In the genomic region with DNA sequence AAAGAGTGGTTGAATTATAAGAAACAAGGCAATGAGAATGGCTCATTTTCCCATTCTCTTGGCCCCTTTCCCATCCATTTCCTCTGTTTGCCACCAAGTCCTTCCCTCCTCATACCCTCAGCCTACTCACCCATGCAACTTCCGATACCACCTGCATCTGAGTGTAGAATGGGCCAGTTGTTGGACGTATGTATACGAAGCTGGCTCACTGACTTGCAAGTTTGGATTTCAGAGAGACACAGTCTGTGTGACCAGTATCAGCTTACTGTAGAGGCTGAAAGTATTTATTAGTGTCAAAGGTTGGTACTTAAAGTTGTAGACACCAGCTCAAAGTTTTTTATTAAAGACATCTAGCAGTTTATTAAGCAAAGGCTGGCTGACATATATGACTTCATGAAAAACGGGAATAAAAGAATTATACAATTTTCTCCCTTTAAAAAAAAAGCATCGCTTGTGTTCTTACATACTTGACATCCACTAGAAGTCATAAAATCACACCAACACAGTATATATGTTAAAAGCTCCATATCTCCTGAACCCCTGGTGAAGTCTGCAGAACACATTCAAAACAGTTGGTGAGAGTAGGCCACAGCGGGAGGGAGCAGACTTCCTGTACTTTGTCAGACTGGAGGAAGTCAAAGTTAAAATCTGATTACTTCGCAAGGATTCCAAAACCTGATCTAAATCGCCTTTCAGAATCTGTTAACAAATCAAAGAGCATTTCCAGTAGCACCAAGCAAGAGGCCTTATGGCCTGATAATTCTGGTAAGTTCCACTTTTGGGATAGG, we compare ENCODE assay signal across 20 cellular contexts. TPM values are rescaled to one million over a fixed set of nuclear protein-coding genes. Genes with fewer than 3 reads are reported as not detected.
A peak's percentile ranks its signal among the peaks of the same experiment; 100 is the strongest.
DNase-seq lines count a peak whose midpoint lies in the region; ATAC-seq, FAIRE-seq and TF ChIP-seq lines count a peak whose summit lies in the region.
"Had no signal": no experiment of that assay in that cellular context is flagged by ENCODE, and none has a peak within 500 bp of the region (broad histone marks: within the 10 kb centered on the region; RNA-seq: fewer than 3 reads in every experiment).

No MANE protein-coding gene starts in this region.

- peak overlapping the region in 3 of 8 donors; percentile 12 to 35 (median 20) for H3K4me3 Mint-ChIP-seq in CD4-positive, alpha-beta memory T cell
- H3K4me3 Mint-ChIP-seq in astrocyte (ENCODE audit: unreplicated experiment): no peak overlapping the region
- H3K4me3 Mint-ChIP-seq: activated naive CD8-positive, alpha-beta T cell treated with anti-CD3 and anti-CD28 coated beads, Interleukin-2, amount 10 ng/mL, durations not matched to agents 7 days and 5 days had no signal

- H3K9me3 Mint-ChIP-seq in CD4-positive, alpha-beta memory T cell: peaks cover 0 to 8% (median 2%) of the 10 kb centered on the region in 8 donors
- peaks cover 4% of the 10 kb centered on the region for H3K9me3 Mint-ChIP-seq in astrocyte (ENCODE audit: unreplicated experiment)

- peak overlapping the region in 5 of 7 donors; percentile 0 to 73 (median 69) for H3K27ac Mint-ChIP-seq in CD4-positive, alpha-beta memory T cell
- no peak overlapping the region for H3K27ac Mint-ChIP-seq in astrocyte (ENCODE audit: unreplicated experiment)
- H3K27ac Mint-ChIP-seq: activated naive CD8-positive, alpha-beta T cell treated with anti-CD3 and anti-CD28 coated beads, Interleukin-2, amount 10 ng/mL, durations not matched to agents 7 days and 5 days; naive B cell had no signal

- no peaks in the 10 kb centered on the region for H3K9me3 ChIP-seq in CD4-positive, alpha-beta memory T cell (ENCODE audit: control insufficient read depth in 1 of 2, low read length in 2 of 2)
- H3K9me3 ChIP-seq in astrocyte (ENCODE audit: insufficient read depth, low read depth, low read length) (no peaks in the 10 kb centered on the region), left lung (no peaks in the 10 kb centered on the region)
- H3K9me3 ChIP-seq: breast epithelium, prostate gland had no signal

- H3K9ac ChIP-seq in astrocyte (ENCODE audit: low read length): no peak overlapping the region

- no peak overlapping the region for H2AFZ ChIP-seq in astrocyte (ENCODE audit: low read depth, low read length)

- CTCF ChIA-PET in CD4-positive, alpha-beta memory T cell (lab: Charles Lee; ENCODE audit: partially characterized antibody): no interaction called here

- no peak overlapping the region for H3K4me2 ChIP-seq in astrocyte (ENCODE audit: low read length)

- no peaks in the 10 kb centered on the region for H3K27me3 ChIP-seq in CD4-positive, alpha-beta memory T cell (ENCODE audit: insufficient read depth, low read length)
- no peaks in the 10 kb centered on the region for H3K27me3 ChIP-seq in astrocyte (ENCODE audit: insufficient read depth, low read length)
- no peaks in the 10 kb centered on the region for H3K27me3 ChIP-seq in left lung
- H3K27me3 ChIP-seq: breast epithelium had no signal

- H3K4me1 Mint-ChIP-seq in CD4-positive, alpha-beta memory T cell: peaks cover 7 to 14% (median 10%) of the 10 kb centered on the region in 4 donors
- H3K4me1 Mint-ChIP-seq in astrocyte (ENCODE audit: low read depth, unreplicated experiment): peaks cover 2% of the 10 kb centered on the region

- FAIRE-seq in astrocyte (lab: Jason Lieb, UNC) (no peak), H54 (lab: Jason Lieb, UNC) (no peak)
- FAIRE-seq: GM19239 had no signal

- no peaks in the 10 kb centered on the region for H3K36me3 Mint-ChIP-seq in CD4-positive, alpha-beta memory T cell
- no peaks in the 10 kb centered on the region for H3K36me3 Mint-ChIP-seq in astrocyte (ENCODE audit: low read depth, unreplicated experiment)

- no peak for TF ChIP-seq POLR2A in H54 (IDR thresholded peaks at IDR 0.05; ENCODE audit: low read depth, low read length)

- intact Hi-C loops in CD4-positive, alpha-beta memory T cell (cut with micrococcal nuclease): no loop called here
- intact Hi-C loops in left lung (cut with DNase I): no loop called here

- no peak for ATAC-seq in HG02981 (IDR thresholded peaks at IDR 0.05; ENCODE audit: unreplicated experiment)
- ATAC-seq in left lung: no peak
- ATAC-seq: esophagus mucosa had no signal

- POLR2A ChIA-PET in CD4-positive, alpha-beta memory T cell (lab: Charles Lee; ENCODE audit: partially characterized antibody): no interaction called here

- H3K79me2 ChIP-seq in astrocyte (ENCODE audit: insufficient read depth, low read length): no peaks in the 10 kb centered on the region

- no peak overlapping the region for H3K4me3 ChIP-seq in CD4-positive, alpha-beta memory T cell (ENCODE audit: low read length in 2 of 2)
- H3K4me3 ChIP-seq in astrocyte (ENCODE audit: insufficient read depth, low read depth, low read length): no peak overlapping the region
- H3K4me3 ChIP-seq in left lung: no peak overlapping the region
- H3K4me3 ChIP-seq: breast epithelium, prostate gland had no signal

- H3K4me1 ChIP-seq in CD4-positive, alpha-beta memory T cell (ENCODE audit: insufficient read depth, low read length): peaks cover 7% of the 10 kb centered on the region
- H3K4me1 ChIP-seq in astrocyte (ENCODE audit: insufficient read depth, low read length): peaks cover 4% of the 10 kb centered on the region
- H3K4me1 ChIP-seq in left lung: no peaks in the 10 kb centered on the region
- H3K4me1 ChIP-seq: breast epithelium, prostate gland had no signal

- TF ChIP-seq CTCF in astrocyte (IDR thresholded peaks at IDR 0.05; ENCODE audit: insufficient read depth, low read depth, low read length) (no peak), left lung (IDR thresholded peaks at IDR 0.05) (no peak)

- peak in 1 of 5 donors; percentile 5 for DNase-seq in CD4-positive, alpha-beta memory T cell
- DNase-seq in Kasumi-1 (lab: John Stamatoyannopoulos, UW) (peak; percentile 59 to 70), astrocyte (ENCODE audit: low read depth) (peak; percentile 34), left kidney (ENCODE audit: low read depth, low spot score) (peak; percentile 72), activated T-cell treated with anti-CD3 and anti-CD28 coated beads for 4 hours (no peak), H54 (ENCODE audit: insufficient read length, low spot score) (no peak), left lung (no peak)
- DNase-seq: activated CD8-positive, alpha-beta memory T cell treated with anti-CD3 and anti-CD28 coated beads for 24 hours; activated naive CD8-positive, alpha-beta T cell treated with anti-CD3 and anti-CD28 coated beads, Interleukin-2, amount 10 ng/mL, durations not matched to agents 7 days and 5 days; Calu3; naive B cell; NCI-H1436 treated with DMSO at 0.1 percent for 48 hours; NCI-H2171 treated with DMSO at 0.1 percent for 48 hours; stimulated activated CD8-positive, alpha-beta memory T cell treated with anti-CD3 and anti-CD28 coated beads, Interleukin-4, amount 100 ng/mL, for 48 hours; T-helper 1 cell had no signal

- no peaks in the 10 kb centered on the region for H3K36me3 ChIP-seq in CD4-positive, alpha-beta memory T cell (ENCODE audit: insufficient read depth, low read length)
- no peaks in the 10 kb centered on the region for H3K36me3 ChIP-seq in astrocyte (ENCODE audit: insufficient read depth, low read length)
- H3K36me3 ChIP-seq in left lung: no peaks in the 10 kb centered on the region
- H3K36me3 ChIP-seq: breast epithelium, prostate gland had no signal

- H3K27me3 Mint-ChIP-seq in CD4-positive, alpha-beta memory T cell: no peaks in the 10 kb centered on the region
- H3K27me3 Mint-ChIP-seq in astrocyte (ENCODE audit: low read depth, unreplicated experiment): no peaks in the 10 kb centered on the region

- no peaks in the 10 kb centered on the region for H4K20me1 ChIP-seq in astrocyte (ENCODE audit: insufficient read depth, low read length)

- H3K27ac ChIP-seq in CD4-positive, alpha-beta memory T cell (ENCODE audit: low read depth, low read length): no peak overlapping the region
- H3K27ac ChIP-seq in astrocyte (ENCODE audit: low read depth, low read length) (no peak overlapping the region), left lung (peak overlapping the region in 1 of 2 donors; percentile 11)
- H3K27ac ChIP-seq: breast epithelium, prostate gland had no signal

RNA-seq across cellular contexts. Expression of a gene that starts 22.4 kb away (rescaled TPM):
- total RNA-seq in CD4-positive, alpha-beta memory T cell: 10 to 100 TPM; 84.6 to 91.7 TPM
- polyA plus RNA-seq in CD4-positive, alpha-beta memory T cell: 10 to 100 TPM; 23.8 to 40.7 TPM
- total RNA-seq in astrocyte (17.8 and 18.4 TPM in 2 replicates), left lung (10 to 100 TPM; 29.1 to 37.6 TPM)

Comparison
In these comparisons a context has a peak if more than half of its experiments do, and no peak if none do; other contexts are left out.
1. DNase-seq: peak in Kasumi-1 (2 of 2), astrocyte (single experiment) and left kidney (single experiment); none in activated T-cell treated with anti-CD3 and anti-CD28 coated beads for 4 hours (single experiment), H54 (single experiment) and left lung (0 of 2).